ENCODE assay signal across 1 cellular context in genomic region chr11:5348516-5349194, GRCh38.
TF ChIP-seq lines count a peak whose summit lies in the region.

No MANE protein-coding gene starts in this region.

TF ChIP-seq in IMR-90, 13 proteins besides CTCF, POLR2A, EP300 and RAD21 (continued from another document):
- TF ChIP-seq, protein P1, sequence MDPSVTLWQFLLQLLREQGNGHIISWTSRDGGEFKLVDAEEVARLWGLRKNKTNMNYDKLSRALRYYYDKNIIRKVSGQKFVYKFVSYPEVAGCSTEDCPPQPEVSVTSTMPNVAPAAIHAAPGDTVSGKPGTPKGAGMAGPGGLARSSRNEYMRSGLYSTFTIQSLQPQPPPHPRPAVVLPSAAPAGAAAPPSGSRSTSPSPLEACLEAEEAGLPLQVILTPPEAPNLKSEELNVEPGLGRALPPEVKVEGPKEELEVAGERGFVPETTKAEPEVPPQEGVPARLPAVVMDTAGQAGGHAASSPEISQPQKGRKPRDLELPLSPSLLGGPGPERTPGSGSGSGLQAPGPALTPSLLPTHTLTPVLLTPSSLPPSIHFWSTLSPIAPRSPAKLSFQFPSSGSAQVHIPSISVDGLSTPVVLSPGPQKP (IDR thresholded peaks at IDR 0.05; ENCODE audit: borderline replicate concordance, low read depth, low read length) = no peak
- TF ChIP-seq SMC3 (IDR thresholded peaks at IDR 0.05; ENCODE audit: low read depth, low read length) (no peak), RFX5 (IDR thresholded peaks at IDR 0.05; ENCODE audit: low read depth, low read length) (no peak), MXI1 (IDR thresholded peaks at IDR 0.05; ENCODE audit: borderline replicate concordance, low read depth, low read length) (no peak), CEBPB (IDR thresholded peaks at IDR 0.05; ENCODE audit: low read depth, low read length) (no peak), MAZ (IDR thresholded peaks at IDR 0.05; ENCODE audit: borderline replicate concordance, low read depth, low read length) (no peak), MAFK (IDR thresholded peaks at IDR 0.05; ENCODE audit: low read depth, low read length) (no peak)
